1 cellular context compared by ENCODE assay signal in genomic region chr19:11089254-11090013, GRCh38.
TF ChIP-seq lines count a peak whose summit lies in the region.

Gene LDLR, plus strand, starts transcription at chr19:11089463. Its CDS starts 86 bp downstream, at chr19:11089549.

TF ChIP-seq in HepG2, 621 proteins besides CTCF, POLR2A, EP300 and RAD21 (continued from another document and continues in another):
- TF ChIP-seq ZBTB4 (CRISPR knock-in tag; IDR thresholded peaks at IDR 0.05; ENCODE audit: borderline replicate concordance) (no peak), ATF5 (CRISPR knock-in tag; IDR thresholded peaks at IDR 0.05; ENCODE audit: low read depth) (no peak), GABPA (IDR thresholded peaks at IDR 0.05; ENCODE audit: low read depth, low read length) (no peak), GABPA (CRISPR knock-in tag; IDR thresholded peaks at IDR 0.05; ENCODE audit: low read depth) (no peak), ZNF720 (CRISPR knock-in tag; IDR thresholded peaks at IDR 0.05) (no peak), NFE2L2 (IDR thresholded peaks at IDR 0.05; ENCODE audit: low read length) (no peak), TERF1 (CRISPR knock-in tag; IDR thresholded peaks at IDR 0.05) (no peak), ZNF382 (CRISPR knock-in tag; IDR thresholded peaks at IDR 0.05; ENCODE audit: borderline replicate concordance) (no peak), NFIB (CRISPR knock-in tag; IDR thresholded peaks at IDR 0.05; ENCODE audit: borderline replicate concordance) (no peak), HNRNPH1 (optimal IDR thresholded peaks at IDR 0.05; ENCODE audit: low read depth, low read length) (no peak), PAX8 (CRISPR knock-in tag; IDR thresholded peaks at IDR 0.05; ENCODE audit: borderline replicate concordance) (no peak), ZNF891 (CRISPR knock-in tag; IDR thresholded peaks at IDR 0.05) (no peak), PHF8 (CRISPR knock-in tag; IDR thresholded peaks at IDR 0.05) (peak; percentile 36; the same call in 1 of the 2 replicates), ZNF879 (CRISPR knock-in tag; IDR thresholded peaks at IDR 0.05) (no peak), ZMAT3 (CRISPR knock-in tag; conservative IDR thresholded peaks at IDR 0.05) (no peak), MAFG (CRISPR knock-in tag; IDR thresholded peaks at IDR 0.05) (no peak), SNAI1 (CRISPR knock-in tag; IDR thresholded peaks at IDR 0.05; ENCODE audit: borderline replicate concordance) (no peak), ZNF318 (CRISPR knock-in tag; IDR thresholded peaks at IDR 0.05) (no peak), NR1H2 (CRISPR knock-in tag; IDR thresholded peaks at IDR 0.05; ENCODE audit: borderline replicate concordance, low read depth) (no peak), CENPBD1 (CRISPR knock-in tag; IDR thresholded peaks at IDR 0.05; ENCODE audit: borderline replicate concordance, low read depth) (no peak), ZNF253 (CRISPR knock-in tag; IDR thresholded peaks at IDR 0.05; ENCODE audit: borderline replicate concordance) (no peak), ZNF33B (CRISPR knock-in tag; IDR thresholded peaks at IDR 0.05) (no peak), ZNF292 (CRISPR knock-in tag; IDR thresholded peaks at IDR 0.05; ENCODE audit: borderline replicate concordance, low read depth) (no peak), PAF1 (CRISPR knock-in tag; IDR thresholded peaks at IDR 0.05) (no peak), CENPT (CRISPR knock-in tag; IDR thresholded peaks at IDR 0.05; ENCODE audit: low read depth) (no peak), ZBTB2 (CRISPR knock-in tag; IDR thresholded peaks at IDR 0.05; ENCODE audit: low read depth) (0 out of 2 replicates have a peak, but pooled peaks have one; percentile 55), ZGPAT (CRISPR knock-in tag; IDR thresholded peaks at IDR 0.05) (no peak; the same call in 1 of the 2 replicates), ZNF343 (CRISPR knock-in tag; IDR thresholded peaks at IDR 0.05) (no peak), XBP1 (CRISPR knock-in tag; IDR thresholded peaks at IDR 0.05) (no peak), LCORL (IDR thresholded peaks at IDR 0.05) (no peak), LCORL (CRISPR knock-in tag; IDR thresholded peaks at IDR 0.05) (peak; percentile 23; the same call in 1 of the 2 replicates), ZKSCAN1 (IDR thresholded peaks at IDR 0.05; ENCODE audit: low read length) (no peak)
